17 cellular contexts compared by ENCODE assay signal in genomic region chr11:43377380-43377779, GRCh38.
"Had no signal": no experiment of that assay in that cellular context is flagged by ENCODE, and none has a peak within 500 bp of the region (broad histone marks: within the 10 kb centered on the region; RNA-seq: fewer than 3 reads in every experiment).

No MANE protein-coding gene starts in this region.

- H3K4me2 ChIP-seq: hepatocyte had no signal

- DNase-seq: effector CD4-positive, alpha-beta T cell; endodermal cell; esophagus squamous epithelium; foreskin fibroblast; left colon; left ventricle myocardium superior; mesendoderm; naive thymus-derived CD4-positive, alpha-beta T cell; posterior cingulate gyrus; stimulated activated CD4-positive, alpha-beta T cell treated with anti-CD3 and anti-CD28 coated beads, Interleukin-12 subunit alpha, Interleukin-12 subunit beta, amount 100 ng/mL, for 4 hours; stimulated activated naive CD4-positive, alpha-beta T cell; trophoblast cell had no signal

- H3K9me3 ChIP-seq: esophagus squamous epithelium, neutrophil had no signal

- H2AFZ ChIP-seq: hepatocyte had no signal

- H3K27ac ChIP-seq: coronary artery, neutrophil, skin epidermis had no signal

- H3K4me3 ChIP-seq: coronary artery, esophagus squamous epithelium, hepatocyte, lung, skin epidermis had no signal

- H3K27me3 ChIP-seq: esophagus squamous epithelium, hepatocyte, neutrophil had no signal
